Comparison of ENCODE assay signal across 31 cellular contexts in the genomic region with DNA sequence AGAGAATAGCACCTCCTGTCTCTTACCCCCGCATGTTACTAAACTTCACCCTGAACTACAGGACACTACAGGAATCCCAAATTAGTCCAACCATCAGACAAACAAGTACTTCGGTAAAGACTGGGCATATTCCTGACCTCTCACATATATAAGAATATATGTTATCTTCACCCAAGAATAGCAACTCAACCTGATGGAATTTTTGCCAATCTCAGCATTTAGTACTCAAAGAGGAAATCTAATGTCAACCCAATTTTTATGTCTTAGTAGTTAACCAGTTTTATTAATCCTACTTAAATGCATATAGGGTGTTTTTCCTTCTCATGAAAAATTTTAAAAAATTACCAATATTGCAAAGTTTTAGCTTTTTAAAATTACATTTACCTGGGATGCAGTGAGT. TPM values are rescaled to one million over a fixed set of nuclear protein-coding genes. Genes with fewer than 3 reads are reported as not detected.
"Had no signal": no experiment of that assay in that cellular context is flagged by ENCODE, and none has a peak within 500 bp of the region (broad histone marks: within the 10 kb centered on the region; RNA-seq: fewer than 3 reads in every experiment).

No MANE protein-coding gene starts in this region.

- H3K4me1 ChIP-seq: neural progenitor cell, parathyroid adenoma, psoas muscle, spleen, suprapubic skin, testis, upper lobe of right lung had no signal

- H3K9ac ChIP-seq: neural progenitor cell, parathyroid adenoma had no signal

- H3K4me3 ChIP-seq: neural progenitor cell, ovary, psoas muscle, skin epidermis, smooth muscle cell, spleen, suprapubic skin, testis, tibial artery, transverse colon, upper lobe of right lung, vagina had no signal

- DNase-seq: naive thymus-derived CD4-positive, alpha-beta T cell; natural killer cell; nucleus accumbens; ovary; psoas muscle; right cardiac atrium; spleen; stimulated activated CD4-positive, alpha-beta T cell treated with anti-CD3 and anti-CD28 coated beads, Interleukin-12 subunit alpha, Interleukin-12 subunit beta, amount 100 ng/mL, for 4 hours; stimulated activated CD4-positive, alpha-beta T cell treated with anti-CD3 and anti-CD28 coated beads, Interleukin-1b, Interleukin-23, amount 100 ng/mL, for 48 hours; stimulated activated CD4-positive, alpha-beta T cell treated with anti-CD3 and anti-CD28 coated beads, Interleukin-4, amount 100 ng/mL, for 1 hour; stimulated activated CD4-positive, alpha-beta T cell treated with anti-CD3 and anti-CD28 coated beads, Interleukin-4, amount 100 ng/mL, for 4 hours; stimulated activated CD8-positive, alpha-beta memory T cell treated with anti-CD3 and anti-CD28 coated beads, Interleukin-4, amount 100 ng/mL, for 48 hours; stimulated activated naive CD4-positive, alpha-beta T cell; stimulated activated naive CD8-positive, alpha-beta T cell treated with anti-CD3 and anti-CD28 coated beads, Interleukin-15, amount 100 ng/mL, for 72 hours; stimulated activated naive CD8-positive, alpha-beta T cell treated with anti-CD3 and anti-CD28 coated beads, Interleukin-15, Interleukin-2, amounts not matched to agents 100 U/mL and 50 U/mL, for 24 hours; substantia nigra; testis; tibial artery; transverse colon; upper lobe of right lung had no signal

- H3K27ac ChIP-seq: neural progenitor cell, neutrophil, ovary, parathyroid adenoma, psoas muscle, skin epidermis, spleen, suprapubic skin, testis, tibial artery, transverse colon, upper lobe of right lung, vagina had no signal

- H3K79me2 ChIP-seq: parathyroid adenoma had no signal

- H3K9me3 ChIP-seq: neutrophil, ovary, suprapubic skin, testis, tibial artery, transverse colon, upper lobe of right lung, vagina had no signal

- ATAC-seq: naive thymus-derived CD4-positive, alpha-beta T cell; natural killer cell; psoas muscle; right cardiac atrium; sciatic nerve; stimulated activated memory B cell treated with anti-CD40 and anti-IgM and Interleukin-4, amounts not matched to agents 10 μg/mL and 1 μg/mL and 100 μg/mL, for 72 hours; stimulated activated naive CD8-positive, alpha-beta T cell treated with anti-CD3 and anti-CD28 coated beads, Interleukin-15, amount 100 ng/mL, for 72 hours; stimulated activated naive CD8-positive, alpha-beta T cell treated with anti-CD3 and anti-CD28 coated beads, Interleukin-15, Interleukin-2, amounts not matched to agents 100 U/mL and 50 U/mL, for 24 hours; upper lobe of right lung had no signal

- H3K27me3 ChIP-seq: neural progenitor cell, neutrophil, ovary, spleen, suprapubic skin, testis, tibial artery, transverse colon, upper lobe of right lung, vagina had no signal

- H3K36me3 ChIP-seq: neural progenitor cell, neutrophil, ovary, spleen, suprapubic skin, transverse colon, upper lobe of right lung, vagina had no signal

- H3K4me2 ChIP-seq: neural progenitor cell, smooth muscle cell had no signal

- H2AFZ ChIP-seq: neural progenitor cell, parathyroid adenoma had no signal

RNA-seq across cellular contexts. Expression of a gene that starts 26.2 kb away (rescaled TPM):
- total RNA-seq: naive thymus-derived CD4-positive, alpha-beta T cell; natural killer cell; progenitor cell of endocrine pancreas had no signal
- polyA plus RNA-seq: naive thymus-derived CD4-positive, alpha-beta T cell; neural cell had no signal
